In genomic region chr16:49158029-49158642, GRCh38 we compare ENCODE assay signal across 1 cellular context.
TF ChIP-seq lines count a peak whose summit lies in the region.

No MANE protein-coding gene starts in this region.

TF ChIP-seq in HepG2, 621 proteins besides CTCF, POLR2A, EP300 and RAD21 (continued from another document and continues in another):
- TF ChIP-seq RERE (CRISPR knock-in tag; IDR thresholded peaks at IDR 0.05; ENCODE audit: low read depth) (peak; percentile 65), ZNF256 (CRISPR knock-in tag; conservative IDR thresholded peaks at IDR 0.05) (peak; percentile 97), ARID2 (CRISPR knock-in tag; IDR thresholded peaks at IDR 0.05; ENCODE audit: borderline replicate concordance) (no peak), ZNF468 (CRISPR knock-in tag; IDR thresholded peaks at IDR 0.05) (no peak; the same call in 1 of the 2 replicates), ZNF737 (CRISPR knock-in tag; IDR thresholded peaks at IDR 0.05; ENCODE audit: borderline replicate concordance) (0 out of 2 replicates have a peak, but pooled peaks have one; percentile 49), ZSCAN30 (CRISPR knock-in tag; IDR thresholded peaks at IDR 0.05) (peak; percentile 56; the same call in 1 of the 2 replicates), STAT5B (CRISPR knock-in tag; IDR thresholded peaks at IDR 0.05) (peak; percentile 99), FOXO4 (CRISPR knock-in tag; conservative IDR thresholded peaks at IDR 0.05) (0 out of 2 replicates have a peak, but pooled peaks have one; percentile 79), TEF (CRISPR knock-in tag; IDR thresholded peaks at IDR 0.05) (peak; percentile 89), GTF3A (CRISPR knock-in tag; conservative IDR thresholded peaks at IDR 0.05) (no peak), ZNF747 (CRISPR knock-in tag; IDR thresholded peaks at IDR 0.05; ENCODE audit: borderline replicate concordance) (no peak), STAG1 (CRISPR knock-in tag; IDR thresholded peaks at IDR 0.05) (no peak), TRAFD1 (CRISPR knock-in tag; IDR thresholded peaks at IDR 0.05; ENCODE audit: borderline replicate concordance) (peak; percentile 87; the same call in 1 of the 2 replicates), ZNF362 (CRISPR knock-in tag; IDR thresholded peaks at IDR 0.05; ENCODE audit: borderline replicate concordance) (no peak), LBX2 (CRISPR knock-in tag; IDR thresholded peaks at IDR 0.05; ENCODE audit: borderline replicate concordance) (no peak; the same call in 1 of the 2 replicates), PLSCR1 (CRISPR knock-in tag; IDR thresholded peaks at IDR 0.05; ENCODE audit: borderline replicate concordance) (peak; percentile 91; the same call in 1 of the 2 replicates), GATAD2A (CRISPR knock-in tag; IDR thresholded peaks at IDR 0.05) (peak; percentile 61), SNAPC5 (CRISPR knock-in tag; IDR thresholded peaks at IDR 0.05; ENCODE audit: borderline replicate concordance) (peak; percentile 93; the same call in 1 of the 2 replicates), KAT8 (CRISPR knock-in tag; IDR thresholded peaks at IDR 0.05) (peak; percentile 80), ZFP91 (CRISPR knock-in tag; IDR thresholded peaks at IDR 0.05; ENCODE audit: borderline replicate concordance) (no peak), ZNF709 (CRISPR knock-in tag; IDR thresholded peaks at IDR 0.05) (peak; percentile 92; the same call in 1 of the 2 replicates), PREB (CRISPR knock-in tag; IDR thresholded peaks at IDR 0.05) (0 out of 2 replicates have a peak, but pooled peaks have one; percentile 29), MEIS2 (CRISPR knock-in tag; IDR thresholded peaks at IDR 0.05) (peak; percentile 97), TBX3 (IDR thresholded peaks at IDR 0.05; ENCODE audit: borderline replicate concordance) (no peak), RFX5 (IDR thresholded peaks at IDR 0.05; ENCODE audit: low read depth, low read length) (no peak), SMARCC2 (IDR thresholded peaks at IDR 0.05) (no peak), MXD1 (CRISPR knock-in tag; IDR thresholded peaks at IDR 0.05) (peak; percentile 77), ZNF318 (CRISPR knock-in tag; IDR thresholded peaks at IDR 0.05) (no peak)
